1 cellular context compared by ENCODE assay signal in the genomic region with DNA sequence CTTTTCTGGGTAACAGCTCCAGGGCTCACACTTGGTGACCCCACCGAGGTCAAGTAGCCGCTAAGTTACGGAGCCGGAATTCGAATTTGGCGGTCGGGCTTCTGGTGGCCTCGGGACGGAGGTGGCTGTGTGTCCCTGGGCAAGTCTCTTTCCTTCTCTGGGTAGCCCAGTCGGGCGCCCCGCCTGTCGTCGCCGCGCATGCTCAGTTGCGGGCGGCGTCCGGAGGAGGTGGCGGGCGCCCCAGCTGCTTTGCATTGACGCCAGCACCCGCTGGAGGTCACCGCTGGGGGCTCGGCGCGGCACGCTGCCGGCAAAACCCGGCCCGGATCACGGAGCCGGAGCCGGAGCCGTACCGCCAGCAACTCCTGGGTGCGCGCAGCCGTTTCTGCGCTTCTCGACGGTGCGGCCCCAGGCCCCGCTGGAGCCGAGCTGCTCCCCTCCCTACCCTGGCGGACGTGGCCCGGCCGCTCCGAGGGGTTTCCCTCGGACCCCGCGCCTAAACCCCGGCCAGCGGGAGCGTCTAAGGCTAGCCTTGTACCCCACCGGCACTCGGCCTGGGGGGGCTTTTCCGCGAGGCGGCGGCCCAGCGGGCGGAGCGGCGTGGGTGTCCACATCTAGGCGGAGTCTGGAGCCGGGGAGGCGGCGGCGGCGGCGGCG.
TF ChIP-seq lines count a peak whose summit lies in the region.

No MANE protein-coding gene starts in this region.

TF ChIP-seq in HepG2, 621 proteins besides CTCF, POLR2A, EP300 and RAD21 (continued from another document and continues in another):
- peak; percentile 80; the same call in 1 of the 2 replicates for TF ChIP-seq ZNF556 (CRISPR knock-in tag; IDR thresholded peaks at IDR 0.05; ENCODE audit: borderline replicate concordance)
- TF ChIP-seq MBD4 (IDR thresholded peaks at IDR 0.05; ENCODE audit: borderline replicate concordance, low read length), result no peak
- no peak for TF ChIP-seq ZFP41 (CRISPR knock-in tag; IDR thresholded peaks at IDR 0.05; ENCODE audit: borderline replicate concordance)
- no peak; the same call in 1 of the 2 replicates for TF ChIP-seq DPF2 (CRISPR knock-in tag; IDR thresholded peaks at IDR 0.05; ENCODE audit: borderline replicate concordance, low read depth)
- TF ChIP-seq, protein P1, sequence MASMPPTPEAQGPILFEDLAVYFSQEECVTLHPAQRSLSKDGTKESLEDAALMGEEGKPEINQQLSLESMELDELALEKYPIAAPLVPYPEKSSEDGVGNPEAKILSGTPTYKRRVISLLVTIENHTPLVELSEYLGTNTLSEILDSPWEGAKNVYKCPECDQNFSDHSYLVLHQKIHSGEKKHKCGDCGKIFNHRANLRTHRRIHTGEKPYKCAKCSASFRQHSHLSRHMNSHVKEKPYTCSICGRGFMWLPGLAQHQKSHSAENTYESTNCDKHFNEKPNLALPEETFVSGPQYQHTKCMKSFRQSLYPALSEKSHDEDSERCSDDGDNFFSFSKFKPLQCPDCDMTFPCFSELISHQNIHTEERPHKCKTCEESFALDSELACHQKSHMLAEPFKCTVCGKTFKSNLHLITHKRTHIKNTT (CRISPR knock-in tag; IDR thresholded peaks at IDR 0.05), result 0 out of 2 replicates have a peak, but pooled peaks have one; percentile 34
- no peak for TF ChIP-seq ISX (CRISPR knock-in tag; conservative IDR thresholded peaks at IDR 0.05)
- TF ChIP-seq RNF2 (conservative IDR thresholded peaks at IDR 0.05; ENCODE audit: low read depth), result no peak
- TF ChIP-seq PRDM4 (CRISPR knock-in tag; IDR thresholded peaks at IDR 0.05; ENCODE audit: borderline replicate concordance), result no peak
- TF ChIP-seq ZNF784 (CRISPR knock-in tag; IDR thresholded peaks at IDR 0.05; ENCODE audit: borderline replicate concordance), result no peak; the same call in 1 of the 2 replicates
- no peak for TF ChIP-seq PREB (CRISPR knock-in tag; IDR thresholded peaks at IDR 0.05)
- peak; percentile 93 for TF ChIP-seq NR2C2 (CRISPR knock-in tag; IDR thresholded peaks at IDR 0.05; ENCODE audit: borderline replicate concordance)
- TF ChIP-seq PBX3 (CRISPR knock-in tag; IDR thresholded peaks at IDR 0.05; ENCODE audit: borderline replicate concordance), result no peak
- no peak for TF ChIP-seq ZNF562 (CRISPR knock-in tag; IDR thresholded peaks at IDR 0.05; ENCODE audit: borderline replicate concordance)
- TF ChIP-seq ZNF484 (CRISPR knock-in tag; IDR thresholded peaks at IDR 0.05; ENCODE audit: borderline replicate concordance, low read depth), result no peak
- no peak for TF ChIP-seq ARNT (IDR thresholded peaks at IDR 0.05)
- no peak for TF ChIP-seq SMYD3 (CRISPR knock-in tag; IDR thresholded peaks at IDR 0.05)
- no peak for TF ChIP-seq THAP7 (CRISPR knock-in tag; IDR thresholded peaks at IDR 0.05)
- peak; percentile 93 for TF ChIP-seq ERF (CRISPR knock-in tag; IDR thresholded peaks at IDR 0.05)
- TF ChIP-seq GLMP (CRISPR knock-in tag; IDR thresholded peaks at IDR 0.05; ENCODE audit: borderline replicate concordance), result 0 out of 2 replicates have a peak, but pooled peaks have one; percentile 74
- peak; percentile 93 for TF ChIP-seq KDM2A (CRISPR knock-in tag; IDR thresholded peaks at IDR 0.05; ENCODE audit: borderline replicate concordance, low read depth)
- peak; percentile 85 for TF ChIP-seq YY1 (IDR thresholded peaks at IDR 0.05; ENCODE audit: insufficient read depth, insufficient replicate concordance, low read depth, low read length)
- TF ChIP-seq, protein P2, sequence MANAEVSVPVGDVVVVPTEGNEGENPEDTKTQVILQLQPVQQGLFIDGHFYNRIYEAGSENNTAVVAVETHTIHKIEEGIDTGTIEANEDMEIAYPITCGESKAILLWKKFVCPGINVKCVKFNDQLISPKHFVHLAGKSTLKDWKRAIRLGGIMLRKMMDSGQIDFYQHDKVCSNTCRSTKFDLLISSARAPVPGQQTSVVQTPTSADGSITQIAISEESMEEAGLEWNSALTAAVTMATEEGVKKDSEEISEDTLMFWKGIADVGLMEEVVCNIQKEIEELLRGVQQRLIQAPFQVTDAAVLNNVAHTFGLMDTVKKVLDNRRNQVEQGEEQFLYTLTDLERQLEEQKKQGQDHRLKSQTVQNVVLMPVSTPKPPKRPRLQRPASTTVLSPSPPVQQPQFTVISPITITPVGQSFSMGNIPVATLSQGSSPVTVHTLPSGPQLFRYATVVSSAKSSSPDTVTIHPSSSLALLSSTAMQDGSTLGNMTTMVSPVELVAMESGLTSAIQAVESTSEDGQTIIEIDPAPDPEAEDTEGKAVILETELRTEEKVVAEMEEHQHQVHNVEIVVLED (CRISPR knock-in tag; IDR thresholded peaks at IDR 0.05; ENCODE audit: borderline replicate concordance), result peak; percentile 84
- TF ChIP-seq ZNF878 (CRISPR knock-in tag; IDR thresholded peaks at IDR 0.05), result peak; percentile 17; the same call in 1 of the 2 replicates
- TF ChIP-seq SMAD3 (CRISPR knock-in tag; IDR thresholded peaks at IDR 0.05), result peak; percentile 74; the same call in 1 of the 2 replicates
- TF ChIP-seq ZNF557 (CRISPR knock-in tag; IDR thresholded peaks at IDR 0.05), result peak; percentile 21; the same call in 1 of the 2 replicates
- peak; percentile 71; the same call in 1 of the 2 replicates for TF ChIP-seq HBP1 (CRISPR knock-in tag; IDR thresholded peaks at IDR 0.05; ENCODE audit: low read depth)
- TF ChIP-seq TEAD2 (CRISPR knock-in tag; IDR thresholded peaks at IDR 0.05), result no peak
- TF ChIP-seq MED8 (CRISPR knock-in tag; IDR thresholded peaks at IDR 0.05; ENCODE audit: insufficient replicate concordance), result peak; percentile 15
- TF ChIP-seq ZNF549 (CRISPR knock-in tag; IDR thresholded peaks at IDR 0.05), result no peak
- TF ChIP-seq SPEN (CRISPR knock-in tag; IDR thresholded peaks at IDR 0.05; ENCODE audit: low read depth), result peak; percentile 78
- TF ChIP-seq KLF11 (CRISPR knock-in tag; IDR thresholded peaks at IDR 0.05), result no peak
- no peak for TF ChIP-seq RFX1 (IDR thresholded peaks at IDR 0.05)
- TF ChIP-seq ZSCAN20 (CRISPR knock-in tag; IDR thresholded peaks at IDR 0.05; ENCODE audit: borderline replicate concordance), result peak; percentile 80; the same call in 1 of the 2 replicates
- no peak for TF ChIP-seq ARID2 (CRISPR knock-in tag; IDR thresholded peaks at IDR 0.05; ENCODE audit: borderline replicate concordance)
- TF ChIP-seq ZBTB33 (CRISPR knock-in tag; IDR thresholded peaks at IDR 0.05), result 0 out of 2 replicates have a peak, but pooled peaks have one; percentile 14
- TF ChIP-seq, protein P3, sequence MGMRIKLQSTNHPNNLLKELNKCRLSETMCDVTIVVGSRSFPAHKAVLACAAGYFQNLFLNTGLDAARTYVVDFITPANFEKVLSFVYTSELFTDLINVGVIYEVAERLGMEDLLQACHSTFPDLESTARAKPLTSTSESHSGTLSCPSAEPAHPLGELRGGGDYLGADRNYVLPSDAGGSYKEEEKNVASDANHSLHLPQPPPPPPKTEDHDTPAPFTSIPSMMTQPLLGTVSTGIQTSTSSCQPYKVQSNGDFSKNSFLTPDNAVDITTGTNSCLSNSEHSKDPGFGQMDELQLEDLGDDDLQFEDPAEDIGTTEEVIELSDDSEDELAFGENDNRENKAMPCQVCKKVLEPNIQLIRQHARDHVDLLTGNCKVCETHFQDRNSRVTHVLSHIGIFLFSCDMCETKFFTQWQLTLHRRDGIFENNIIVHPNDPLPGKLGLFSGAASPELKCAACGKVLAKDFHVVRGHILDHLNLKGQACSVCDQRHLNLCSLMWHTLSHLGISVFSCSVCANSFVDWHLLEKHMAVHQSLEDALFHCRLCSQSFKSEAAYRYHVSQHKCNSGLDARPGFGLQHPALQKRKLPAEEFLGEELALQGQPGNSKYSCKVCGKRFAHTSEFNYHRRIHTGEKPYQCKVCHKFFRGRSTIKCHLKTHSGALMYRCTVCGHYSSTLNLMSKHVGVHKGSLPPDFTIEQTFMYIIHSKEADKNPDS (CRISPR knock-in tag; IDR thresholded peaks at IDR 0.05), result peak; percentile 54; the same call in 1 of the 2 replicates
- TF ChIP-seq GZF1 (CRISPR knock-in tag; IDR thresholded peaks at IDR 0.05), result peak; percentile 78; the same call in 1 of the 2 replicates
- TF ChIP-seq TBX2 (CRISPR knock-in tag; IDR thresholded peaks at IDR 0.05; ENCODE audit: borderline replicate concordance), result peak; percentile 94
- TF ChIP-seq ZNF296 (CRISPR knock-in tag; conservative IDR thresholded peaks at IDR 0.05), result no peak
- TF ChIP-seq ZNF224 (CRISPR knock-in tag; IDR thresholded peaks at IDR 0.05), result no peak
